ENCODE assay signal across 27 cellular contexts in the genomic region with DNA sequence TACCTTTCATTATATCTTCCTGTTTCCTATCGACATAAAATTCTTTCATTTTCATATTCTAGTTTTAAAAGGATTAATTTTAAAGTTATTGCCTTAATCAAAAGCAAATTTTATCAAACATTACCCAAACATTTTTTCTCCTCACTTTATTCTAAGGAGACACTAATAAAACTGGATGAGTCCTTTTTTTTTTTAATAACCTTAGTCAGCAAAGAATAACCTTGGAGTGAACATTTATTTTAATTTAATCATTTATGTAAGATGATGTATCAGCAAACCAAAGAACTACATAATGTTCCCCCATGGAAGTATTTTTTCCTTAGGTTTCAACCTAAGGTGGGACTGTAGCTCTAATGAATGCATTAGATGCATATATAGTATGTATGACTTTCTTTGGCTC.
DNase-seq lines count a peak whose midpoint lies in the region; ATAC-seq, FAIRE-seq and TF ChIP-seq lines count a peak whose summit lies in the region.
"Had no signal": no experiment of that assay in that cellular context is flagged by ENCODE, and none has a peak within 500 bp of the region (broad histone marks: within the 10 kb centered on the region; RNA-seq: fewer than 3 reads in every experiment).

No MANE protein-coding gene starts in this region.

- H3K9me3 ChIP-seq in T-helper 17 cell (ENCODE audit: control insufficient read depth, low read length, poor library complexity, severe bottlenecking) (no peaks in the 10 kb centered on the region), K562 (replicated peaks; ENCODE audit: control insufficient read depth, insufficient read depth, low read depth, low read length) (no peaks in the 10 kb centered on the region), pancreas (no peaks in the 10 kb centered on the region), lower lobe of right lung (no peaks in the 10 kb centered on the region)
- H3K9me3 ChIP-seq: BE2C; BLaER1 treated with 17β-estradiol and CSF1 and Interleukin-3, amounts not matched to agents 10 nM and 100 nM; HAP-1 had no signal

- H3K9me1 ChIP-seq in K562 (ENCODE audit: control insufficient read depth, insufficient read depth, low read length) = no peaks in the 10 kb centered on the region

- FAIRE-seq in K562 (lab: Jason Lieb, UNC) = no peak
- peak; percentile 49 for FAIRE-seq in pancreas (lab: Jason Lieb, UNC)
- FAIRE-seq: A204.1, D721Med, GM18507, H54 had no signal

- WGBS in K562 (ENCODE audit: insufficient coverage, low coverage, missing lambda C conversion rate) = 79% methylated on average over 1 of the region's 1 CpG
- 81 to 82% methylated on average over 1 of the region's 1 CpG for WGBS in pancreas, 2 donors

- POLR2A ChIA-PET in K562 (lab: Yijun Ruan, JAX) = interaction anchor here (0.7 to 1.4 kb wide), 2 partner anchors 13 to 1074 kb away, joined by 3 to 5 read pairs; no protein-coding TSS in a partner anchor
- POLR2A ChIA-PET in activated CD4-positive, alpha-beta memory T cell treated with anti-CD3 and anti-CD28 coated beads, Interleukin-2, amount 10 ng/mL, durations not matched to agents 7 days and 5 days (lab: Charles Lee) = no interaction called here

- H3K9me3 Mint-ChIP-seq in activated T-cell treated with anti-CD3 and anti-CD28 coated beads, Interleukin-2, amount 50 U/mL, for 72 hours = no peaks in the 10 kb centered on the region
- no peaks in the 10 kb centered on the region for H3K9me3 Mint-ChIP-seq in activated CD4-positive, alpha-beta memory T cell treated with anti-CD3 and anti-CD28 coated beads, Interleukin-2, amount 10 ng/mL, durations not matched to agents 7 days and 5 days
- H3K9me3 Mint-ChIP-seq in activated CD4-positive, alpha-beta T cell treated with anti-CD3 and anti-CD28 coated beads, Interleukin-2, amount 10 ng/mL, durations not matched to agents 24 days and 14 days = no peaks in the 10 kb centered on the region
- H3K9me3 Mint-ChIP-seq: CD4-positive, alpha-beta T cell; CD8-positive, alpha-beta memory T cell; HFFc6 had no signal

- H3K4me1 ChIP-seq in K562 (replicated peaks in 1 of 2; ENCODE audit: control insufficient read depth in 2 of 2, insufficient read depth in 2 of 2, low read length in 2 of 2) = no peaks in the 10 kb centered on the region
- H3K4me1 ChIP-seq in pancreas = no peaks in the 10 kb centered on the region
- H3K4me1 ChIP-seq in lower lobe of right lung = no peaks in the 10 kb centered on the region
- H3K4me1 ChIP-seq: BE2C; BLaER1 treated with 17β-estradiol and CSF1 and Interleukin-3, amounts not matched to agents 10 nM and 100 nM had no signal

- H3K4me3 Mint-ChIP-seq in activated T-cell treated with anti-CD3 and anti-CD28 coated beads, Interleukin-2, amount 50 U/mL, for 72 hours = no peak overlapping the region
- no peak overlapping the region for H3K4me3 Mint-ChIP-seq in T-helper 17 cell
- no peak overlapping the region for H3K4me3 Mint-ChIP-seq in activated CD4-positive, alpha-beta memory T cell treated with anti-CD3 and anti-CD28 coated beads, Interleukin-2, amount 10 ng/mL, durations not matched to agents 7 days and 5 days
- H3K4me3 Mint-ChIP-seq in activated CD4-positive, alpha-beta T cell treated with anti-CD3 and anti-CD28 coated beads, Interleukin-2, amount 10 ng/mL, durations not matched to agents 24 days and 14 days = no peak overlapping the region
- H3K4me3 Mint-ChIP-seq: CD14-positive monocyte; CD4-positive, alpha-beta T cell; CD8-positive, alpha-beta memory T cell; HFFc6 had no signal

- no TSS peak for BruUV-seq in K562 (replicated peaks; lab: Mats Ljungman, UMichigan)

- peaks cover 9% of the 10 kb centered on the region for H3K4me1 Mint-ChIP-seq in activated T-cell treated with anti-CD3 and anti-CD28 coated beads, Interleukin-2, amount 50 U/mL, for 72 hours (ENCODE audit: low read depth)
- H3K4me1 Mint-ChIP-seq in T-helper 17 cell = peaks cover 15% of the 10 kb centered on the region
- H3K4me1 Mint-ChIP-seq in activated CD4-positive, alpha-beta memory T cell treated with anti-CD3 and anti-CD28 coated beads, Interleukin-2, amount 10 ng/mL, durations not matched to agents 7 days and 5 days = peaks cover 1% of the 10 kb centered on the region
- H3K4me1 Mint-ChIP-seq in activated CD4-positive, alpha-beta T cell treated with anti-CD3 and anti-CD28 coated beads, Interleukin-2, amount 10 ng/mL, durations not matched to agents 24 days and 14 days = peaks cover 8% of the 10 kb centered on the region
- H3K4me1 Mint-ChIP-seq: CD14-positive monocyte had no signal

- peaks cover 9 to 29% of the 10 kb centered on the region in 2 donors for H3K36me3 Mint-ChIP-seq in activated T-cell treated with anti-CD3 and anti-CD28 coated beads, Interleukin-2, amount 50 U/mL, for 72 hours (ENCODE audit: insufficient read depth in 2 of 2)
- peaks cover 18% of the 10 kb centered on the region for H3K36me3 Mint-ChIP-seq in T-helper 17 cell (ENCODE audit: low read depth)
- peaks cover 54% of the 10 kb centered on the region for H3K36me3 Mint-ChIP-seq in activated CD4-positive, alpha-beta memory T cell treated with anti-CD3 and anti-CD28 coated beads, Interleukin-2, amount 10 ng/mL, durations not matched to agents 7 days and 5 days (ENCODE audit: low read depth)
- peaks cover 46% of the 10 kb centered on the region for H3K36me3 Mint-ChIP-seq in activated CD4-positive, alpha-beta T cell treated with anti-CD3 and anti-CD28 coated beads, Interleukin-2, amount 10 ng/mL, durations not matched to agents 24 days and 14 days (ENCODE audit: low read depth)

- DNase-seq in activated T-cell treated with anti-CD3 and anti-CD28 coated beads, Interleukin-2, amount 50 U/mL, for 72 hours = no peak
- no peak for DNase-seq in activated T-cell treated with anti-CD3 and anti-CD28 coated beads, Interleukin-2, amount 50 U/mL, for 1 hour
- DNase-seq in T-helper 17 cell = no peak
- DNase-seq in K562 (ENCODE audit: extremely low read depth in 1 of 4, low spot score in 3 of 4) = no peak
- DNase-seq in pancreas = no peak
- no peak for DNase-seq in activated CD4-positive, alpha-beta memory T cell treated with anti-CD3 and anti-CD28 coated beads, Interleukin-2, amount 10 ng/mL, durations not matched to agents 7 days and 5 days
- no peak for DNase-seq in lower lobe of right lung
- DNase-seq in activated CD4-positive, alpha-beta T cell treated with anti-CD3 and anti-CD28 coated beads, Interleukin-2, amount 10 ng/mL, durations not matched to agents 24 days and 14 days = no peak
- DNase-seq: ACHN; AML-193; BE2C; CD4-positive, alpha-beta T cell; CD8-positive, alpha-beta memory T cell; DMS 273 treated with DMSO at 0.1 percent for 48 hours; DMS79; EL; GDM1; GOT3; HFFc6 had no signal

- H3K27me3 Mint-ChIP-seq in activated T-cell treated with anti-CD3 and anti-CD28 coated beads, Interleukin-2, amount 50 U/mL, for 72 hours (ENCODE audit: low read depth) = no peaks in the 10 kb centered on the region
- no peaks in the 10 kb centered on the region for H3K27me3 Mint-ChIP-seq in T-helper 17 cell
- no peaks in the 10 kb centered on the region for H3K27me3 Mint-ChIP-seq in activated CD4-positive, alpha-beta memory T cell treated with anti-CD3 and anti-CD28 coated beads, Interleukin-2, amount 10 ng/mL, durations not matched to agents 7 days and 5 days
- H3K27me3 Mint-ChIP-seq in activated CD4-positive, alpha-beta T cell treated with anti-CD3 and anti-CD28 coated beads, Interleukin-2, amount 10 ng/mL, durations not matched to agents 24 days and 14 days = no peaks in the 10 kb centered on the region
- H3K27me3 Mint-ChIP-seq: CD4-positive, alpha-beta T cell; CD8-positive, alpha-beta memory T cell had no signal

- TF ChIP-seq CTCF in K562 (IDR thresholded peaks at IDR 0.05 in 2 of 3, conservative IDR thresholded peaks at IDR 0.05 in 1 of 3; ENCODE audit: insufficient read depth in 2 of 3, low read depth in 1 of 3, low read length in 3 of 3) = no peak
- no peak for TF ChIP-seq CTCF in pancreas (IDR thresholded peaks at IDR 0.05)
- no peak for TF ChIP-seq CTCF in lower lobe of right lung (IDR thresholded peaks at IDR 0.05)

- no peak for TF ChIP-seq EP300 in K562 (IDR thresholded peaks at IDR 0.05; ENCODE audit: low read length)

- peaks cover 79% of the 10 kb centered on the region for H3K36me3 ChIP-seq in K562 (ENCODE audit: control insufficient read depth, insufficient read depth, low read length)
- H3K36me3 ChIP-seq in pancreas = peaks cover 0 to 46% (median 9%) of the 10 kb centered on the region in 3 donors
- peaks cover 100% of the 10 kb centered on the region for H3K36me3 ChIP-seq in lower lobe of right lung

- no peak for TF ChIP-seq RAD21 in K562 (CRISPR knock-in tag; conservative IDR thresholded peaks at IDR 0.05 in 1 of 2, IDR thresholded peaks at IDR 0.05 in 1 of 2)

- no peaks in the 10 kb centered on the region for H4K20me1 ChIP-seq in K562 (replicated peaks; ENCODE audit: control insufficient read depth, insufficient read depth, low read length)

- H3K27me3 ChIP-seq in K562 (ENCODE audit: control insufficient read depth in 2 of 2, insufficient read depth in 2 of 2, low read length in 2 of 2) = no peaks in the 10 kb centered on the region
- no peaks in the 10 kb centered on the region for H3K27me3 ChIP-seq in pancreas
- H3K27me3 ChIP-seq in lower lobe of right lung (ENCODE audit: low read depth) = no peaks in the 10 kb centered on the region
- H3K27me3 ChIP-seq: BE2C; BLaER1 treated with 17β-estradiol and CSF1 and Interleukin-3, amounts not matched to agents 10 nM and 100 nM had no signal

- H3K27ac ChIP-seq in K562 (ENCODE audit: extremely low read depth, low read depth, low read length) (no peak overlapping the region), pancreas (no peak overlapping the region), lower lobe of right lung (no peak overlapping the region)
- H3K27ac ChIP-seq: 22Rv1; BLaER1 treated with 17β-estradiol and CSF1 and Interleukin-3, amounts not matched to agents 10 nM and 100 nM had no signal

- H2AFZ ChIP-seq in K562 (ENCODE audit: low read depth, low read length) = no peak overlapping the region

- intact Hi-C loops in K562 (cut with micrococcal nuclease) (no loop called here), pancreas (cut with DNase I) (no loop called here), lower lobe of right lung (cut with DNase I) (no loop called here)
- intact Hi-C loops in activated CD4-positive, alpha-beta T cell treated with anti-CD3 and anti-CD28 coated beads, Interleukin-2, amount 10 ng/mL, durations not matched to agents 24 days and 14 days (cut with micrococcal nuclease) = no loop called here

- ATAC-seq in activated T-cell treated with anti-CD3 and anti-CD28 coated beads, Interleukin-2, amount 50 U/mL, for 72 hours (replicated peaks in 1 of 2) = no peak
- no peak for ATAC-seq in T-helper 17 cell
- no peak for ATAC-seq in K562
- ATAC-seq in pancreas = no peak
- ATAC-seq in lower lobe of right lung = no peak

- H3K9ac ChIP-seq in K562 (ENCODE audit: insufficient read depth in 1 of 2, low read depth in 2 of 2, low read length in 2 of 2) = no peak overlapping the region
- H3K9ac ChIP-seq: BLaER1 treated with 17β-estradiol and CSF1 and Interleukin-3, amounts not matched to agents 10 nM and 100 nM had no signal

- peak overlapping the region; percentile 8 for H3K27ac Mint-ChIP-seq in activated T-cell treated with anti-CD3 and anti-CD28 coated beads, Interleukin-2, amount 50 U/mL, for 72 hours
- H3K27ac Mint-ChIP-seq in T-helper 17 cell = peak overlapping the region; percentile 51
- no peak overlapping the region for H3K27ac Mint-ChIP-seq in activated CD4-positive, alpha-beta memory T cell treated with anti-CD3 and anti-CD28 coated beads, Interleukin-2, amount 10 ng/mL, durations not matched to agents 7 days and 5 days
- H3K27ac Mint-ChIP-seq in activated CD4-positive, alpha-beta T cell treated with anti-CD3 and anti-CD28 coated beads, Interleukin-2, amount 10 ng/mL, durations not matched to agents 24 days and 14 days = no peak overlapping the region
- H3K27ac Mint-ChIP-seq: CD14-positive monocyte had no signal

- in situ Hi-C loops in K562 (cut with MboI) = no loop called here

- CTCF ChIA-PET in K562 (lab: Yijun Ruan, JAX; ENCODE audit: low intra/inter-chr PET ratio) = no interaction called here
- CTCF ChIA-PET in activated CD4-positive, alpha-beta memory T cell treated with anti-CD3 and anti-CD28 coated beads, Interleukin-2, amount 10 ng/mL, durations not matched to agents 7 days and 5 days (lab: Charles Lee) = interaction anchor here (1.1 kb wide), 1 partner anchor 85 kb away, joined by 3 read pairs; no protein-coding TSS in a partner anchor

- no peaks in the 10 kb centered on the region for H3K79me2 ChIP-seq in K562 (ENCODE audit: control insufficient read depth, insufficient read depth, low read length)

- no peak overlapping the region for H3K4me2 ChIP-seq in K562 (ENCODE audit: insufficient read depth, low read length)
- H3K4me2 ChIP-seq: BLaER1 treated with 17β-estradiol and CSF1 and Interleukin-3, amounts not matched to agents 10 nM and 100 nM had no signal

- H3K4me3 ChIP-seq in K562 (no peak overlapping the region), pancreas (no peak overlapping the region), lower lobe of right lung (no peak overlapping the region)
- H3K4me3 ChIP-seq: BLaER1 treated with 17β-estradiol and CSF1 and Interleukin-3, amounts not matched to agents 10 nM and 100 nM; HAP-1 had no signal

- TF ChIP-seq POLR2A in K562 (conservative IDR thresholded peaks at IDR 0.05) = no peak

Comparison
In these comparisons a context has a peak if more than half of its experiments do, and no peak if none do; other contexts are left out.
1. H3K27ac Mint-ChIP-seq: peak in activated T-cell treated with anti-CD3 and anti-CD28 coated beads, Interleukin-2, amount 50 U/mL, for 72 hours (single experiment) and T-helper 17 cell (single experiment); none in activated CD4-positive, alpha-beta memory T cell treated with anti-CD3 and anti-CD28 coated beads, Interleukin-2, amount 10 ng/mL, durations not matched to agents 7 days and 5 days (single experiment) and activated CD4-positive, alpha-beta T cell treated with anti-CD3 and anti-CD28 coated beads, Interleukin-2, amount 10 ng/mL, durations not matched to agents 24 days and 14 days (single experiment).